9 cellular contexts compared by ENCODE assay signal in genomic region chr1:45009296-45009865, GRCh38. TPM values are rescaled to one million over a fixed set of nuclear protein-coding genes. Genes with fewer than 3 reads are reported as not detected.
DNase-seq lines count a peak whose midpoint lies in the region; ATAC-seq and TF ChIP-seq lines count a peak whose summit lies in the region.
"Had no signal": no experiment of that assay in that cellular context is flagged by ENCODE, and none has a peak within 500 bp of the region (broad histone marks: within the 10 kb centered on the region; RNA-seq: fewer than 3 reads in every experiment).

No MANE protein-coding gene starts in this region.

- CTCF ChIA-PET in activated B cell treated with CpG ODN at 0.5 μM for 24 hours (lab: Charles Lee), result interaction anchor here (0.6 to 10.9 kb wide), 4 partner anchors 200 to 484 kb away, joined by 3 to 227 read pairs (median 68); partner anchors contain the start of genes PLK3 and TESK2

- peak overlapping the region; percentile 84 for H3K4me3 Mint-ChIP-seq in activated B cell treated with CpG ODN at 0.5 μM for 24 hours

- H3K9me3 ChIP-seq in esophagus muscularis mucosa, result no peaks in the 10 kb centered on the region
- no peaks in the 10 kb centered on the region for H3K9me3 ChIP-seq in sigmoid colon

- TF ChIP-seq EP300 in esophagus muscularis mucosa (IDR thresholded peaks at IDR 0.05) (no peak), sigmoid colon (IDR thresholded peaks at IDR 0.05) (no peak)

- H3K4me1 ChIP-seq in esophagus muscularis mucosa (peaks cover 33 to 51% (median 47%) of the 10 kb centered on the region in 4 donors), sigmoid colon (peaks cover 3 to 48% (median 44%) of the 10 kb centered on the region in 4 donors)

- H3K27me3 ChIP-seq in esophagus muscularis mucosa (no peaks in the 10 kb centered on the region), sigmoid colon (no peaks in the 10 kb centered on the region)

- WGBS in esophagus muscularis mucosa, result 83% methylated on average over 8 of the region's 11 CpGs
- 95 to 96% methylated on average over 11 of the region's 11 CpGs for WGBS in sigmoid colon, 2 donors

- no peak for TF ChIP-seq POLR2A in esophagus muscularis mucosa (IDR thresholded peaks at IDR 0.05; ENCODE audit: low read depth)
- no peak for TF ChIP-seq POLR2A in sigmoid colon (IDR thresholded peaks at IDR 0.05)

- peaks cover 40% of the 10 kb centered on the region for H3K4me1 Mint-ChIP-seq in activated B cell treated with CpG ODN at 0.5 μM for 24 hours

- intact Hi-C loops in activated B cell treated with CpG ODN at 0.5 μM for 24 hours (cut with micrococcal nuclease), result no loop called here
- intact Hi-C loops in esophagus muscularis mucosa (cut with DNase I), result loop anchor here (5.0 kb wide), 1 partner anchor 172 kb away; no protein-coding TSS in a partner anchor
- intact Hi-C loops in sigmoid colon (cut with DNase I), result no loop called here

- POLR2A ChIA-PET in activated B cell treated with CpG ODN at 0.5 μM for 24 hours (lab: Charles Lee), result interaction anchor here (0.6 to 7.9 kb wide), 4 partner anchors 210 to 331 kb away, joined by 3 to 156 read pairs (median 53); partner anchors contain the start of genes MUTYH, PLK3 and TOE1

- peaks cover 62% of the 10 kb centered on the region for H3K36me3 Mint-ChIP-seq in activated B cell treated with CpG ODN at 0.5 μM for 24 hours (ENCODE audit: low read depth)

- no peak overlapping the region for H3K27ac Mint-ChIP-seq in activated B cell treated with CpG ODN at 0.5 μM for 24 hours

- ATAC-seq in activated B cell treated with CpG ODN at 0.5 μM for 24 hours (ENCODE audit: low read depth), result no peak
- ATAC-seq in HG02970 (IDR thresholded peaks at IDR 0.05; ENCODE audit: low FRiP score, unreplicated experiment), result no peak
- no peak for ATAC-seq in HG03342 (IDR thresholded peaks at IDR 0.05; ENCODE audit: unreplicated experiment)
- ATAC-seq: left lobe of liver had no signal

- peak; percentile 1 for DNase-seq in GM10266 (ENCODE audit: extremely low spot score)
- no peak for DNase-seq in activated B cell treated with CpG ODN at 0.5 μM for 24 hours
- DNase-seq in esophagus muscularis mucosa (ENCODE audit: extremely low spot score), result peak; percentile 55
- no peak for DNase-seq in sigmoid colon
- no peak for DNase-seq in iPS-NIHi11 (ENCODE audit: low spot score)
- DNase-seq: trophoblast cell had no signal

- H3K27me3 Mint-ChIP-seq in activated B cell treated with CpG ODN at 0.5 μM for 24 hours, result no peaks in the 10 kb centered on the region

- no peak overlapping the region for H3K27ac ChIP-seq in esophagus muscularis mucosa (replicated peaks in 1 of 4)
- H3K27ac ChIP-seq in sigmoid colon, result no peak overlapping the region

- TF ChIP-seq CTCF in GM10266 (IDR thresholded peaks at IDR 0.05; ENCODE audit: control insufficient read depth, insufficient read depth, low read depth, missing control alignments) (no peak), activated B cell treated with CpG ODN at 0.5 μM for 24 hours (IDR thresholded peaks at IDR 0.05) (no peak), esophagus muscularis mucosa (IDR thresholded peaks at IDR 0.05) (no peak), sigmoid colon (IDR thresholded peaks at IDR 0.05) (no peak)

- H3K9me3 Mint-ChIP-seq in activated B cell treated with CpG ODN at 0.5 μM for 24 hours, result no peaks in the 10 kb centered on the region

- peak overlapping the region in 3 of 4 donors; percentile 74 to 97 (median 94) for H3K4me3 ChIP-seq in esophagus muscularis mucosa
- H3K4me3 ChIP-seq in sigmoid colon, result peak overlapping the region in 3 of 4 donors; percentile 67 to 100 (median 98)

- H3K36me3 ChIP-seq in esophagus muscularis mucosa (peaks cover 42 to 64% (median 63%) of the 10 kb centered on the region in 4 donors), sigmoid colon (peaks cover 44 to 57% (median 50%) of the 10 kb centered on the region in 4 donors)

RNA-seq across cellular contexts. Expression of gene HECTD3, which starts 1.7 kb away (rescaled TPM):
- total RNA-seq in activated B cell treated with CpG ODN at 0.5 μM for 24 hours (40.3 and 49.9 TPM in 2 replicates), esophagus muscularis mucosa (10 to 100 TPM; 28.0 to 51.7 (median 35.8) TPM), sigmoid colon (10 to 100 TPM; 23.9 to 45.7 (median 26.0) TPM)
- 10 to 100 TPM; 56.5 to 74.2 (median 67.4) TPM for polyA plus RNA-seq in sigmoid colon

RNA-seq across cellular contexts. Expression of gene UROD, which starts 2.7 kb away (rescaled TPM):
- total RNA-seq in activated B cell treated with CpG ODN at 0.5 μM for 24 hours (60.3 and 64.9 TPM in 2 replicates), esophagus muscularis mucosa (10 to 100 TPM; 84.3 to 90.2 (median 89.3) TPM), sigmoid colon (10 to 100 TPM; 65.6 to 99.2 (median 89.1) TPM)
- polyA plus RNA-seq in sigmoid colon, result 10 to 100 TPM; 58.5 to 73.8 (median 70.3) TPM

RNA-seq across cellular contexts. Expression of gene EIF2B3, which starts 23.0 kb away (rescaled TPM):
- total RNA-seq in activated B cell treated with CpG ODN at 0.5 μM for 24 hours (21.2 and 26.6 TPM in 2 replicates), esophagus muscularis mucosa (10 to 100 TPM; 23.4 to 27.4 (median 26.0) TPM), sigmoid colon (10 to 100 TPM; 15.1 to 33.2 (median 25.8) TPM)
- polyA plus RNA-seq in sigmoid colon, result 10 to 100 TPM in 1 of 3 donors, 1 to 10 TPM in 2; 7.8 to 16.1 (median 9.5) TPM

Comparison
In these comparisons a context has a peak if more than half of its experiments do, and no peak if none do; other contexts are left out.
1. DNase-seq: peak in GM10266 (single experiment) and esophagus muscularis mucosa (single experiment); none in activated B cell treated with CpG ODN at 0.5 μM for 24 hours (single experiment), sigmoid colon (single experiment) and iPS-NIHi11 (single experiment).